ENCODE assay signal across 8 cellular contexts in the genomic region with DNA sequence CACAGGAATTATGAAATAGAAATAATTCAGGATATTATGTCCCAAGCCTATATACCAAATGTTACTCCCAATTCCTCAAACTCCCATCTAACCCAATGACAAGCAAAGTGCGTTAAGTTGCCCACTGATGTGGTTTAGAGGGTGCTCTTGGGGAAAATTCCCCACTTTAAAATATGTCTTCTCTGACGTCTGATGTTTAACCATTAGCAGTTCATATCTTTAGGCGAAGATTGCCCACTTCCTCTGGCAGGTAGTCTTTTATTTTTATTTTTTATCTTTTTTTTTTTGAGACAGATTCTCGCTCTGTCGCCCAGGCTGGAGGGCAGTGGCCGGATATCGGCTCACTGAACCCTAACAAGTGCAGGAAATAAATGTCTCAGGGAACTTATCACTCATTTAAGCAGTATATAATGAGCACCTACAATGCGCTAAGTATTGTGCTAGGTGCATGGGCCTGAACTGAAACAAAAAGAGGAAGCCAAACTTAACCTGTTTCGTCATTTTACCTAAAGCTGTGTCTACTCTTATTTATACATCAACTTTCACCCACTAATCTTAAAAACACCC. TPM values are rescaled to one million over a fixed set of nuclear protein-coding genes. Genes with fewer than 3 reads are reported as not detected.
DNase-seq lines count a peak whose midpoint lies in the region; ATAC-seq and TF ChIP-seq lines count a peak whose summit lies in the region.

No MANE protein-coding gene starts in this region.

- no peak for TF ChIP-seq CTCF in thyroid gland (IDR thresholded peaks at IDR 0.05)

- DNase-seq in activated CD4-positive, alpha-beta T cell treated with anti-CD3 and anti-CD28 coated beads for 48 hours = peak; percentile 41
- no peak for DNase-seq in thyroid gland
- no peak for DNase-seq in middle frontal gyrus (ENCODE audit: extremely low spot score, low spot score)
- no peak for DNase-seq in DMS79 treated with DMSO at 0.1 percent for 48 hours (lab: John Stamatoyannopoulos, UW)
- no peak for DNase-seq in RPMI8226

- intact Hi-C loops in thyroid gland (cut with DNase I) = no loop called here

- no peak for TF ChIP-seq POLR2A in thyroid gland (IDR thresholded peaks at IDR 0.05)

- WGBS in thyroid gland, 2 donors = 58 to 59% methylated on average over 9 of the region's 9 CpGs

- H3K27me3 ChIP-seq in iPS-20b (ENCODE audit: insufficient read depth, low read length) = peaks cover 30% of the 10 kb centered on the region
- no peaks in the 10 kb centered on the region for H3K27me3 ChIP-seq in thyroid gland

- H3K9ac ChIP-seq in iPS-20b (ENCODE audit: low read depth, low read length) = peak overlapping the region; percentile 77; the same call in 1 of the 2 replicates

- ATAC-seq in GM18868 (IDR thresholded peaks at IDR 0.05; ENCODE audit: unreplicated experiment) (peak; percentile 38), HG03108 (IDR thresholded peaks at IDR 0.05; ENCODE audit: unreplicated experiment) (peak; percentile 36)

- H3K4me3 ChIP-seq in iPS-20b (ENCODE audit: low read length) (peak overlapping the region; percentile 95), thyroid gland (replicated peaks in 1 of 3) (no peak overlapping the region)

- H3K36me3 ChIP-seq in iPS-20b (ENCODE audit: insufficient read depth, low read depth, low read length) (no peaks in the 10 kb centered on the region), thyroid gland (no peaks in the 10 kb centered on the region)

- H3K4me1 ChIP-seq in iPS-20b (ENCODE audit: insufficient read depth, low read length) (no peaks in the 10 kb centered on the region; the same call in 1 of the 2 replicates), thyroid gland (peaks cover 13 to 19% of the 10 kb centered on the region in 2 donors)

- H3K9me3 ChIP-seq in iPS-20b (ENCODE audit: insufficient read depth, low read depth, low read length) (no peaks in the 10 kb centered on the region), thyroid gland (no peaks in the 10 kb centered on the region)

- H3K27ac ChIP-seq in iPS-20b (ENCODE audit: low read length) (no peak overlapping the region), thyroid gland (peak overlapping the region; percentile 56 to 97 (median 97))

RNA-seq across cellular contexts. Expression of gene LYST, which starts 1.3 kb away (rescaled TPM):
- 10 to 100 TPM; 46.8 to 68.4 (median 47.8) TPM for total RNA-seq in thyroid gland
